In genomic region chr11:78177216-78177615, GRCh38 we compare ENCODE assay signal across 18 cellular contexts.
"Had no signal": no experiment of that assay in that cellular context is flagged by ENCODE, and none has a peak within 500 bp of the region (broad histone marks: within the 10 kb centered on the region; RNA-seq: fewer than 3 reads in every experiment).

No MANE protein-coding gene starts in this region.

- H3K4me1 ChIP-seq: stomach, transverse colon had no signal

- H3K27me3 Mint-ChIP-seq: naive thymus-derived CD4-positive, alpha-beta T cell had no signal

- H3K27ac ChIP-seq: heart right ventricle, ovary, right atrium auricular region, sigmoid colon, skin epidermis, stomach, thoracic aorta, transverse colon had no signal

- DNase-seq: effector memory CD4-positive, alpha-beta T cell; heart right ventricle; hypothalamus; mammary epithelial cell; naive thymus-derived CD4-positive, alpha-beta T cell; nucleus accumbens; sigmoid colon; stimulated activated CD4-positive, alpha-beta T cell treated with anti-CD3 and anti-CD28 coated beads, Interleukin-12 subunit alpha, Interleukin-12 subunit beta, amount 100 ng/mL, for 4 hours; stimulated activated naive CD4-positive, alpha-beta T cell; stomach; substantia nigra; transverse colon had no signal

- H3K4me3 Mint-ChIP-seq: naive thymus-derived CD4-positive, alpha-beta T cell; neural crest cell had no signal

- H3K27me3 ChIP-seq: heart right ventricle, ovary, right atrium auricular region, sigmoid colon, stomach, transverse colon had no signal

- H3K4me3 ChIP-seq: heart right ventricle, ovary, right atrium auricular region, sigmoid colon, skin epidermis, stomach, thoracic aorta, transverse colon had no signal

- H3K9me3 ChIP-seq: ovary, right atrium auricular region, sigmoid colon, stomach, thoracic aorta, transverse colon had no signal

- H3K9me3 Mint-ChIP-seq: neural crest cell had no signal

- H3K4me1 Mint-ChIP-seq: neural crest cell had no signal

- H3K36me3 ChIP-seq: ovary had no signal

- ATAC-seq: esophagus mucosa; heart right ventricle; naive thymus-derived CD4-positive, alpha-beta T cell had no signal
